Comparison of ENCODE assay signal across 25 cellular contexts in genomic region chr11:130260735-130261134, GRCh38.
"Had no signal": no experiment of that assay in that cellular context is flagged by ENCODE, and none has a peak within 500 bp of the region (broad histone marks: within the 10 kb centered on the region; RNA-seq: fewer than 3 reads in every experiment).

No MANE protein-coding gene starts in this region.

- H3K4me1 ChIP-seq: ascending aorta, breast epithelium had no signal

- DNase-seq: activated CD4-positive, alpha-beta memory T cell treated with anti-CD3 and anti-CD28 coated beads for 36 hours; activated CD4-positive, alpha-beta T cell treated with anti-CD3 and anti-CD28 coated beads for 36 hours; activated CD4-positive, alpha-beta T cell treated with anti-CD3 and anti-CD28 coated beads, Interleukin-2, amount 10 ng/mL, durations not matched to agents 24 days and 14 days; activated CD4-positive, CD25-positive, alpha-beta regulatory T cell; activated CD4-positive, CD25-positive, alpha-beta regulatory T cell treated with anti-CD3 and anti-CD28 coated beads, Interleukin-2, amount 50 U/mL, for 72 hours; activated CD8-positive, alpha-beta memory T cell treated with anti-CD3 and anti-CD28 coated beads, Interleukin-2, amount 10 ng/mL, durations not matched to agents 7 days and 5 days; activated CD8-positive, alpha-beta memory T cell treated with anti-CD3 and anti-CD28 coated beads, Interleukin-2, amount 50 U/mL, for 4 hours; activated CD8-positive, alpha-beta T cell treated with anti-CD3 and anti-CD28 coated beads, Interleukin-2, amount 10 ng/mL, durations not matched to agents 7 days and 5 days; activated gamma-delta T cell; activated naive CD4-positive, alpha-beta T cell; activated naive CD4-positive, alpha-beta T cell treated with anti-CD3 and anti-CD28 coated beads, Interleukin-2, amount 10 ng/mL, durations not matched to agents 7 days and 5 days; activated naive CD8-positive, alpha-beta T cell treated with anti-CD3 and anti-CD28 coated beads, Interleukin-2, amount 10 ng/mL, durations not matched to agents 7 days and 5 days; activated T-cell treated with anti-CD3 and anti-CD28 coated beads, Interleukin-2, amount 50 U/mL, for 24 hours; activated T-cell treated with anti-CD3 and anti-CD28 coated beads, Interleukin-2, amount 50 U/mL, for 72 hours; dorsolateral prefrontal cortex; effector memory CD4-positive, alpha-beta T cell; endodermal cell; foreskin fibroblast; T-helper 2 cell had no signal

- H3K27ac ChIP-seq: ascending aorta, breast epithelium, coronary artery had no signal

- H3K4me3 ChIP-seq: ascending aorta, breast epithelium, coronary artery, dorsolateral prefrontal cortex had no signal

- H3K9me3 ChIP-seq: breast epithelium had no signal

- H3K27me3 ChIP-seq: ascending aorta, breast epithelium, dorsolateral prefrontal cortex had no signal

- ATAC-seq: activated CD4-positive, alpha-beta T cell treated with anti-CD3 and anti-CD28 coated beads for 36 hours; activated CD8-positive, alpha-beta memory T cell treated with anti-CD3 and anti-CD28 coated beads, Interleukin-2, amount 10 ng/mL, durations not matched to agents 7 days and 5 days; activated CD8-positive, alpha-beta T cell treated with anti-CD3 and anti-CD28 coated beads, Interleukin-2, amount 10 ng/mL, durations not matched to agents 7 days and 5 days; activated naive CD4-positive, alpha-beta T cell treated with anti-CD3 and anti-CD28 coated beads, Interleukin-2, amount 50 U/mL, for 72 hours; activated T-cell treated with anti-CD3 and anti-CD28 coated beads, Interleukin-2, amount 50 U/mL, for 72 hours; esophagus mucosa had no signal

- FAIRE-seq: frontal cortex had no signal
